2 cellular contexts compared by ENCODE assay signal in the genomic region with DNA sequence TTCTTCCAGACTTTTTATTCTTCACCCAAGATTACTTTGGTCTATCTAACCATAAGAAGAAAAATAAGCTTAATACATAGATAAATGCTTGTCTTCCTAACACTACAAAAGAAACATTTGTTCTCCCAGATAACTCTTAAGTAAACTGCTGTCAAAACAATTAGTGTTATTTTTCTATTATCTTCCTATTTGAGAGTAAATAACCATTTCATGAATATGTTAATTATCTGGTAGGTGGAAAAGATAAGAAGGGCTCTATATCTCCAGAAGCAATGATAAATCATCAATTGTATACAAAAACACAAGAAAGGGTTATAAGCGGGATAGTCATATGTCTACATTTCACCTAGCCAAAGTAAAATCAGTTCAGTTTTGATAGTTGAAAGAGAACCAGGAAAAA.
TF ChIP-seq lines count a peak whose summit lies in the region.

No MANE protein-coding gene starts in this region.

TF ChIP-seq in GM23338, 12 proteins besides CTCF, POLR2A, EP300 and RAD21:
- TF ChIP-seq STAT1 (IDR thresholded peaks at IDR 0.05; ENCODE audit: unreplicated experiment) (no peak), CREB1 (CRISPR knock-in tag; IDR thresholded peaks at IDR 0.05; ENCODE audit: low read depth) (no peak), NANOG (IDR thresholded peaks at IDR 0.05; ENCODE audit: borderline replicate concordance) (no peak), EZH2phosphoT487 (IDR thresholded peaks at IDR 0.05; ENCODE audit: unreplicated experiment) (no peak), POLR2AphosphoS5 (IDR thresholded peaks at IDR 0.05; ENCODE audit: low read depth) (no peak), EZH2 (IDR thresholded peaks at IDR 0.05; ENCODE audit: low read depth, unreplicated experiment) (no peak), ETS1 (IDR thresholded peaks at IDR 0.05) (no peak), JUNB (IDR thresholded peaks at IDR 0.05; ENCODE audit: unreplicated experiment) (no peak), ZNF331 (CRISPR knock-in tag; IDR thresholded peaks at IDR 0.05; ENCODE audit: low read depth) (no peak), ZNF114 (CRISPR knock-in tag; IDR thresholded peaks at IDR 0.05) (no peak)

TF ChIP-seq in H1, 55 proteins besides CTCF, POLR2A, EP300 and RAD21:
- TF ChIP-seq SUZ12 (IDR thresholded peaks at IDR 0.05; ENCODE audit: low read length) = no peak
- no peak for TF ChIP-seq TEAD4 (IDR thresholded peaks at IDR 0.05; ENCODE audit: low read depth, low read length)
- TF ChIP-seq ZNF274 (IDR thresholded peaks at IDR 0.05; ENCODE audit: borderline replicate concordance, extremely low read depth, low read length) = no peak
- TF ChIP-seq POU5F1 (IDR thresholded peaks at IDR 0.05; ENCODE audit: low read depth, low read length) = no peak
- TF ChIP-seq TAF7 (optimal IDR thresholded peaks at IDR 0.05; ENCODE audit: borderline replicate concordance, low read depth, low read length) = no peak
- TF ChIP-seq SIX5 (IDR thresholded peaks at IDR 0.05; ENCODE audit: low read depth, low read length) = no peak
- no peak for TF ChIP-seq SIRT6 (IDR thresholded peaks at IDR 0.05; ENCODE audit: low read length)
- TF ChIP-seq, protein P1, sequence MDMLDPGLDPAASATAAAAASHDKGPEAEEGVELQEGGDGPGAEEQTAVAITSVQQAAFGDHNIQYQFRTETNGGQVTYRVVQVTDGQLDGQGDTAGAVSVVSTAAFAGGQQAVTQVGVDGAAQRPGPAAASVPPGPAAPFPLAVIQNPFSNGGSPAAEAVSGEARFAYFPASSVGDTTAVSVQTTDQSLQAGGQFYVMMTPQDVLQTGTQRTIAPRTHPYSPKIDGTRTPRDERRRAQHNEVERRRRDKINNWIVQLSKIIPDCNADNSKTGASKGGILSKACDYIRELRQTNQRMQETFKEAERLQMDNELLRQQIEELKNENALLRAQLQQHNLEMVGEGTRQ (IDR thresholded peaks at IDR 0.05; ENCODE audit: low read length) = no peak
